In genomic region chr15:89837830-89838178, GRCh38 we compare ENCODE assay signal across 14 cellular contexts. TPM values are rescaled to one million over a fixed set of nuclear protein-coding genes. Genes with fewer than 3 reads are reported as not detected.
DNase-seq lines count a peak whose midpoint lies in the region; ATAC-seq and TF ChIP-seq lines count a peak whose summit lies in the region.
"Had no signal": no experiment of that assay in that cellular context is flagged by ENCODE, and none has a peak within 500 bp of the region (broad histone marks: within the 10 kb centered on the region; RNA-seq: fewer than 3 reads in every experiment).

No MANE protein-coding gene starts in this region.

- H3K9me3 Mint-ChIP-seq in activated CD8-positive, alpha-beta T cell treated with anti-CD3 and anti-CD28 coated beads for 36 hours, result no peaks in the 10 kb centered on the region
- H3K9me3 Mint-ChIP-seq in activated CD8-positive, alpha-beta T cell treated with anti-CD3 and anti-CD28 coated beads, Interleukin-2, amount 10 ng/mL, durations not matched to agents 7 days and 5 days (ENCODE audit: insufficient read depth), result no peaks in the 10 kb centered on the region
- H3K9me3 Mint-ChIP-seq: activated CD4-positive, alpha-beta memory T cell treated with anti-CD3 and anti-CD28 coated beads for 36 hours; activated naive CD4-positive, alpha-beta T cell treated with anti-CD3 and anti-CD28 coated beads for 36 hours had no signal

- H3K4me3 ChIP-seq in muscle layer of duodenum (ENCODE audit: low read depth in 1 of 2, low read length in 2 of 2) (no peak overlapping the region), tibial artery (no peak overlapping the region)
- H3K4me3 ChIP-seq: gastroesophageal sphincter had no signal

- no peaks in the 10 kb centered on the region for H3K27me3 ChIP-seq in muscle layer of duodenum (ENCODE audit: low read depth, low read length)
- H3K27me3 ChIP-seq in tibial artery, result no peaks in the 10 kb centered on the region
- H3K27me3 ChIP-seq: gastroesophageal sphincter had no signal

- H3K4me1 Mint-ChIP-seq in activated CD8-positive, alpha-beta T cell treated with anti-CD3 and anti-CD28 coated beads for 36 hours (ENCODE audit: low read depth), result peaks cover 6% of the 10 kb centered on the region
- peaks cover 16% of the 10 kb centered on the region for H3K4me1 Mint-ChIP-seq in activated CD8-positive, alpha-beta T cell treated with anti-CD3 and anti-CD28 coated beads, Interleukin-2, amount 10 ng/mL, durations not matched to agents 7 days and 5 days (ENCODE audit: low read depth)

- H3K36me3 ChIP-seq in muscle layer of duodenum (ENCODE audit: control insufficient read depth in 1 of 2, insufficient read depth in 2 of 2, low read length in 2 of 2), result peaks cover 38 to 60% of the 10 kb centered on the region in 2 donors
- H3K36me3 ChIP-seq in tibial artery, result peaks cover 25 to 40% (median 29%) of the 10 kb centered on the region in 3 donors

- H3K4me1 ChIP-seq in muscle layer of duodenum (ENCODE audit: control insufficient read depth in 1 of 2, insufficient read depth in 2 of 2, low read length in 2 of 2) (peaks cover 3 to 8% of the 10 kb centered on the region in 2 donors), tibial artery (peaks cover 0 to 47% (median 31%) of the 10 kb centered on the region in 4 donors)

- no peaks in the 10 kb centered on the region for H3K27me3 Mint-ChIP-seq in activated CD8-positive, alpha-beta T cell treated with anti-CD3 and anti-CD28 coated beads for 36 hours
- H3K27me3 Mint-ChIP-seq in activated CD8-positive, alpha-beta T cell treated with anti-CD3 and anti-CD28 coated beads, Interleukin-2, amount 10 ng/mL, durations not matched to agents 7 days and 5 days (ENCODE audit: low read depth), result no peaks in the 10 kb centered on the region
- H3K27me3 Mint-ChIP-seq: activated CD4-positive, alpha-beta memory T cell treated with anti-CD3 and anti-CD28 coated beads for 36 hours had no signal

- no peak for TF ChIP-seq CTCF in activated CD8-positive, alpha-beta T cell treated with anti-CD3 and anti-CD28 coated beads for 36 hours (IDR thresholded peaks at IDR 0.05)
- no peak for TF ChIP-seq CTCF in tibial artery (IDR thresholded peaks at IDR 0.05)

- CTCF ChIA-PET in activated CD8-positive, alpha-beta T cell treated with anti-CD3 and anti-CD28 coated beads for 36 hours (lab: Charles Lee), result interaction anchor here (0.9 to 3.1 kb wide), 3 partner anchors 37 to 78 kb away, joined by 3 to 13 read pairs (median 3); no protein-coding TSS in a partner anchor
- CTCF ChIA-PET in activated CD8-positive, alpha-beta T cell treated with anti-CD3 and anti-CD28 coated beads, Interleukin-2, amount 10 ng/mL, durations not matched to agents 7 days and 5 days (lab: Charles Lee), result interaction anchor here (0.9 to 2.1 kb wide), 3 partner anchors 13 to 76 kb away, joined by 3 to 5 read pairs (median 3); no protein-coding TSS in a partner anchor

- no peak overlapping the region for H3K4me3 Mint-ChIP-seq in activated CD8-positive, alpha-beta T cell treated with anti-CD3 and anti-CD28 coated beads for 36 hours
- no peak overlapping the region for H3K4me3 Mint-ChIP-seq in activated CD8-positive, alpha-beta T cell treated with anti-CD3 and anti-CD28 coated beads, Interleukin-2, amount 10 ng/mL, durations not matched to agents 7 days and 5 days
- H3K4me3 Mint-ChIP-seq: activated CD4-positive, alpha-beta memory T cell treated with anti-CD3 and anti-CD28 coated beads for 36 hours; activated naive CD4-positive, alpha-beta T cell treated with anti-CD3 and anti-CD28 coated beads for 36 hours had no signal

- POLR2A ChIA-PET in activated CD8-positive, alpha-beta T cell treated with anti-CD3 and anti-CD28 coated beads for 36 hours (lab: Charles Lee), result no interaction called here
- POLR2A ChIA-PET in activated CD8-positive, alpha-beta T cell treated with anti-CD3 and anti-CD28 coated beads, Interleukin-2, amount 10 ng/mL, durations not matched to agents 7 days and 5 days (lab: Charles Lee), result interaction anchor here (0.6 kb wide), 1 partner anchor 297 kb away, joined by 3 read pairs; no protein-coding TSS in a partner anchor

- peaks cover 12% of the 10 kb centered on the region for H3K36me3 Mint-ChIP-seq in activated CD8-positive, alpha-beta T cell treated with anti-CD3 and anti-CD28 coated beads for 36 hours (ENCODE audit: low read depth)
- H3K36me3 Mint-ChIP-seq in activated CD8-positive, alpha-beta T cell treated with anti-CD3 and anti-CD28 coated beads, Interleukin-2, amount 10 ng/mL, durations not matched to agents 7 days and 5 days (ENCODE audit: low read depth), result peaks cover 22% of the 10 kb centered on the region

- no peaks in the 10 kb centered on the region for H3K9me3 ChIP-seq in muscle layer of duodenum (ENCODE audit: control insufficient read depth in 1 of 2, low read length in 2 of 2)
- no peaks in the 10 kb centered on the region for H3K9me3 ChIP-seq in tibial artery
- H3K9me3 ChIP-seq: gastroesophageal sphincter had no signal

- intact Hi-C loops in activated CD8-positive, alpha-beta T cell treated with anti-CD3 and anti-CD28 coated beads for 36 hours (cut with micrococcal nuclease), result no loop called here
- intact Hi-C loops in tibial artery (cut with DNase I; ENCODE audit: low total_unique reads), result no loop called here

- no peak for ATAC-seq in activated CD8-positive, alpha-beta T cell treated with anti-CD3 and anti-CD28 coated beads for 36 hours
- ATAC-seq in activated CD8-positive, alpha-beta T cell treated with anti-CD3 and anti-CD28 coated beads, Interleukin-2, amount 10 ng/mL, durations not matched to agents 7 days and 5 days, result no peak
- ATAC-seq in HG02870 (IDR thresholded peaks at IDR 0.05; ENCODE audit: unreplicated experiment), result no peak

- peak overlapping the region; percentile 10 for H3K27ac Mint-ChIP-seq in activated CD8-positive, alpha-beta T cell treated with anti-CD3 and anti-CD28 coated beads for 36 hours
- no peak overlapping the region for H3K27ac Mint-ChIP-seq in activated CD8-positive, alpha-beta T cell treated with anti-CD3 and anti-CD28 coated beads, Interleukin-2, amount 10 ng/mL, durations not matched to agents 7 days and 5 days
- H3K27ac Mint-ChIP-seq: activated CD4-positive, alpha-beta memory T cell treated with anti-CD3 and anti-CD28 coated beads for 36 hours; activated naive CD4-positive, alpha-beta T cell treated with anti-CD3 and anti-CD28 coated beads for 36 hours had no signal

- DNase-seq in activated CD8-positive, alpha-beta T cell treated with anti-CD3 and anti-CD28 coated beads for 36 hours, result no peak
- no peak for DNase-seq in activated CD8-positive, alpha-beta T cell treated with anti-CD3 and anti-CD28 coated beads, Interleukin-2, amount 10 ng/mL, durations not matched to agents 7 days and 5 days
- no peak for DNase-seq in tibial artery
- no peak for DNase-seq in iPS-NIHi7 (ENCODE audit: extremely low spot score)
- DNase-seq in DMS114 treated with DMSO at 0.1 percent for 48 hours (lab: John Stamatoyannopoulos, UW; ENCODE audit: unreplicated experiment), result no peak
- DNase-seq: activated CD4-positive, alpha-beta memory T cell treated with anti-CD3 and anti-CD28 coated beads for 36 hours; activated naive CD4-positive, alpha-beta T cell treated with anti-CD3 and anti-CD28 coated beads for 36 hours; COR-L47; NCI-H187; NCI-H774 had no signal

- peak overlapping the region; percentile 66 for H3K27ac ChIP-seq in cingulate gyrus (ENCODE audit: low read depth, low read length)
- H3K27ac ChIP-seq in muscle layer of duodenum (ENCODE audit: low read length), result peak overlapping the region; percentile 50
- peak overlapping the region; percentile 82 to 86 for H3K27ac ChIP-seq in tibial artery

RNA-seq across cellular contexts. Expression of gene ANPEP, which starts 23.2 kb away (rescaled TPM):
- not detected for total RNA-seq in activated CD8-positive, alpha-beta T cell treated with anti-CD3 and anti-CD28 coated beads for 36 hours
- under 1 TPM; 0.29 to 0.61 TPM for total RNA-seq in activated CD8-positive, alpha-beta T cell treated with anti-CD3 and anti-CD28 coated beads, Interleukin-2, amount 10 ng/mL, durations not matched to agents 7 days and 5 days
- total RNA-seq: activated naive CD4-positive, alpha-beta T cell treated with anti-CD3 and anti-CD28 coated beads for 36 hours had no signal

RNA-seq across cellular contexts. Expression of gene AP3S2, which starts 56.0 kb away (rescaled TPM):
- 10 to 100 TPM; 20.3 to 23.0 TPM for total RNA-seq in activated CD8-positive, alpha-beta T cell treated with anti-CD3 and anti-CD28 coated beads for 36 hours
- 10 to 100 TPM; 24.7 to 25.5 TPM for total RNA-seq in activated CD8-positive, alpha-beta T cell treated with anti-CD3 and anti-CD28 coated beads, Interleukin-2, amount 10 ng/mL, durations not matched to agents 7 days and 5 days
